33 cellular contexts compared by ENCODE assay signal in the genomic region with DNA sequence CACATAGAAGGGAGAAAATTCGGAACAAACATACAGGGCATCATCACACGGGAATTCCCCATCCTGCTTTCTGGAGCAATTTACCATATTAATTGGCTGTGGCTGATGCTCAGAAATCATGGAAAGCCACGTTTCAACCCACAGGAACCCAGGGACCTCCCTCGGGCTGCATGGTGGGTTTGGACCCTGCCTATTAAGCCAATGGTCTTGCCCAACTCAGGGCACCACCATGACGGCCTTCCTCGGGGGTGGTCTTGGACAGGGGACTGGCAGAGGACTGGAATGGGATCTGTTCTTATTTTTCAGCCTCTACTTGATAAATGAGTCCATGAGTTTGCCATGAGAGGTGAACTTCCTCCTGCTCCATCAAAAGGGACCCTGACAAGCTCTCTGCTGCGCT.
DNase-seq lines count a peak whose midpoint lies in the region; ATAC-seq, FAIRE-seq and TF ChIP-seq lines count a peak whose summit lies in the region.
"Had no signal": no experiment of that assay in that cellular context is flagged by ENCODE, and none has a peak within 500 bp of the region (broad histone marks: within the 10 kb centered on the region; RNA-seq: fewer than 3 reads in every experiment).

No MANE protein-coding gene starts in this region.

- 0 out of 2 replicates have a peak overlapping the region, but pooled peaks have one; percentile 27 for H2BK12ac ChIP-seq in H1 (ENCODE audit: low read depth, low read length)

- no peak overlapping the region for H2AK5ac ChIP-seq in H1 (ENCODE audit: low read depth, low read length)

- H3K14ac ChIP-seq in H1 (ENCODE audit: insufficient read length), result no peak overlapping the region

- no peak for TF ChIP-seq EP300 in H1 (IDR thresholded peaks at IDR 0.05; ENCODE audit: borderline replicate concordance in 1 of 2, low read depth in 2 of 2, low read length in 2 of 2)

- TF ChIP-seq CTCF in WTC11 (IDR thresholded peaks at IDR 0.05) (no peak), H1 (IDR thresholded peaks at IDR 0.05; ENCODE audit: control extremely low read depth in 1 of 3, insufficient read depth in 1 of 3, low read depth in 1 of 3, low read length in 3 of 3) (no peak), glutamatergic neuron (IDR thresholded peaks at IDR 0.05; ENCODE audit: partially characterized antibody, unreplicated experiment) (no peak), kidney (IDR thresholded peaks at IDR 0.05; ENCODE audit: borderline replicate concordance, extremely low read depth, insufficient read depth) (no peak), psoas muscle (IDR thresholded peaks at IDR 0.05) (no peak), colonic mucosa (IDR thresholded peaks at IDR 0.05) (no peak)

- H3K4me3 ChIP-seq in H1 (ENCODE audit: extremely low read depth in 1 of 4, insufficient read depth in 2 of 4, low read depth in 3 of 4, low read length in 4 of 4), result no peak overlapping the region
- no peak overlapping the region for H3K4me3 ChIP-seq in kidney (ENCODE audit: low read length in 2 of 2)
- no peak overlapping the region for H3K4me3 ChIP-seq in psoas muscle
- no peak overlapping the region for H3K4me3 ChIP-seq in colonic mucosa
- H3K4me3 ChIP-seq: A549; BLaER1; BLaER1 treated with 17β-estradiol and CSF1 and Interleukin-3, amounts not matched to agents 10 nM and 100 nM had no signal

- H3K36me3 ChIP-seq in H1 (ENCODE audit: control insufficient read depth in 2 of 4, insufficient read depth in 4 of 4, low read length in 3 of 4) (no peaks in the 10 kb centered on the region), kidney (ENCODE audit: control insufficient read depth in 1 of 2, insufficient read depth in 2 of 2, low read length in 2 of 2) (no peaks in the 10 kb centered on the region), psoas muscle (ENCODE audit: insufficient read depth in 1 of 2, low read depth in 1 of 2) (no peaks in the 10 kb centered on the region), colonic mucosa (no peaks in the 10 kb centered on the region)
- H3K36me3 ChIP-seq: BE2C; BLaER1; BLaER1 treated with 17β-estradiol and CSF1 and Interleukin-3, amounts not matched to agents 10 nM and 100 nM had no signal

- POLR2A ChIA-PET in WTC11 (lab: Charles Lee), result no interaction called here
- POLR2A ChIA-PET in H1 (lab: Charles Lee; ENCODE audit: partially characterized antibody), result no interaction called here

- H2BK15ac ChIP-seq in H1 (ENCODE audit: low read length), result no peak overlapping the region

- H4K20me1 ChIP-seq in H1 (replicated peaks in 1 of 2; ENCODE audit: control insufficient read depth in 1 of 2, insufficient read depth in 2 of 2, low read length in 2 of 2), result peaks cover 2 to 12% of the 10 kb centered on the region in 2 experiments
- H4K20me1 ChIP-seq: BLaER1; BLaER1 treated with 17β-estradiol and CSF1 and Interleukin-3, amounts not matched to agents 10 nM and 100 nM had no signal

- CTCF ChIA-PET in WTC11 (lab: Charles Lee) (interaction anchor here (1.6 kb wide), 1 partner anchor 63 kb away, joined by 4 read pairs; no protein-coding TSS in a partner anchor), H1 (lab: Charles Lee; ENCODE audit: partially characterized antibody) (interaction anchor here (1.5 to 1.7 kb wide), 2 partner anchors 50 to 65 kb away, joined by 3 to 6 read pairs; no protein-coding TSS in a partner anchor)

- DNase-seq in WTC11 (ENCODE audit: low spot score), result no peak
- no peak for DNase-seq in H1 (ENCODE audit: low read depth in 1 of 2, low spot score in 2 of 2)
- no peak for DNase-seq in glutamatergic neuron
- peak; percentile 27 for DNase-seq in kidney
- no peak for DNase-seq in psoas muscle
- no peak for DNase-seq in colonic mucosa
- DNase-seq in T-helper 2 cell treated with Interferon-gamma antibody and Interleukin-4, amounts not matched to agents 5 μg/mL and 100 μg/mL, for 36 hours (ENCODE audit: low spot score), result no peak
- DNase-seq: 8988T; ACHN; AML-193; BE2C; C1 segment of cervical spinal cord; Caco-2; Calu3; CD4-positive, alpha-beta memory T cell; CD4-positive, alpha-beta T cell; CD4-positive, CD25-positive, alpha-beta regulatory T cell; CD8-positive, alpha-beta memory T cell; CD8-positive, alpha-beta T cell; DMS 273 treated with DMSO at 0.1 percent for 48 hours; DMS79; DND-41; EL had no signal

- no peak overlapping the region for H3K27ac ChIP-seq in H1 (ENCODE audit: low read depth, low read length)
- H3K27ac ChIP-seq in kidney (ENCODE audit: low read depth in 2 of 2, low read length in 2 of 2), result no peak overlapping the region
- no peak overlapping the region for H3K27ac ChIP-seq in psoas muscle
- no peak overlapping the region for H3K27ac ChIP-seq in colonic mucosa
- H3K27ac ChIP-seq: 22Rv1; A549; BLaER1; BLaER1 treated with 17β-estradiol and CSF1 and Interleukin-3, amounts not matched to agents 10 nM and 100 nM; C4-2B had no signal

- H3K9me3 Mint-ChIP-seq in WTC11 (no peaks in the 10 kb centered on the region), glutamatergic neuron (ENCODE audit: unreplicated experiment) (peaks cover 13% of the 10 kb centered on the region)
- H3K9me3 Mint-ChIP-seq in T-helper 2 cell treated with Interferon-gamma antibody and Interleukin-4, amounts not matched to agents 5 μg/mL and 100 μg/mL, for 36 hours, result no peaks in the 10 kb centered on the region
- H3K9me3 Mint-ChIP-seq: CD4-positive, alpha-beta memory T cell; CD4-positive, alpha-beta T cell; CD8-positive, alpha-beta memory T cell; CD8-positive, alpha-beta T cell had no signal

- no peak for TF ChIP-seq RAD21 in H1 (IDR thresholded peaks at IDR 0.05 in 1 of 2, conservative IDR thresholded peaks at IDR 0.05 in 1 of 2; ENCODE audit: low read depth in 2 of 2, low read length in 2 of 2)

- no peak overlapping the region for H4K91ac ChIP-seq in H1 (replicated peaks; ENCODE audit: insufficient read length, low read length)

- H4K5ac ChIP-seq in H1 (ENCODE audit: insufficient read length, low read depth, low read length), result no peak overlapping the region

- H3K4me2 ChIP-seq in H1 (ENCODE audit: insufficient read depth in 1 of 2, low read depth in 2 of 2, low read length in 2 of 2), result no peak overlapping the region
- H3K4me2 ChIP-seq: A549 had no signal

- H3K79me1 ChIP-seq in H1 (ENCODE audit: low read depth, low read length), result peaks cover 4% of the 10 kb centered on the region; the same call in 1 of the 2 replicates

- H3K4me1 Mint-ChIP-seq in WTC11 (peaks cover 28% of the 10 kb centered on the region), glutamatergic neuron (ENCODE audit: low read depth, unreplicated experiment) (peaks cover 35% of the 10 kb centered on the region)
- H3K4me1 Mint-ChIP-seq in T-helper 2 cell treated with Interferon-gamma antibody and Interleukin-4, amounts not matched to agents 5 μg/mL and 100 μg/mL, for 36 hours (ENCODE audit: low read depth), result no peaks in the 10 kb centered on the region
- H3K4me1 Mint-ChIP-seq: B cell; CD14-positive monocyte; CD4-positive, CD25-positive, alpha-beta regulatory T cell; CD8-positive, alpha-beta memory T cell had no signal

- no peaks in the 10 kb centered on the region for H3K79me2 ChIP-seq in H1 (ENCODE audit: control insufficient read depth in 1 of 2, insufficient read depth in 2 of 2, low read length in 2 of 2)

- no peak overlapping the region for H3K4ac ChIP-seq in H1 (replicated peaks; ENCODE audit: insufficient read length, low read depth, low read length)

- H3K4me3 Mint-ChIP-seq in WTC11 (no peak overlapping the region), glutamatergic neuron (ENCODE audit: unreplicated experiment) (peak overlapping the region; percentile 32)
- H3K4me3 Mint-ChIP-seq in T-helper 2 cell treated with Interferon-gamma antibody and Interleukin-4, amounts not matched to agents 5 μg/mL and 100 μg/mL, for 36 hours, result no peak overlapping the region
- H3K4me3 Mint-ChIP-seq: B cell; CD14-positive monocyte; CD4-positive, alpha-beta memory T cell; CD4-positive, alpha-beta T cell; CD4-positive, CD25-positive, alpha-beta regulatory T cell; CD8-positive, alpha-beta memory T cell; CD8-positive, alpha-beta T cell had no signal

- H3K27ac Mint-ChIP-seq in WTC11 (peak overlapping the region; percentile 74), glutamatergic neuron (ENCODE audit: unreplicated experiment) (no peak overlapping the region)
- no peak overlapping the region for H3K27ac Mint-ChIP-seq in T-helper 2 cell treated with Interferon-gamma antibody and Interleukin-4, amounts not matched to agents 5 μg/mL and 100 μg/mL, for 36 hours
- H3K27ac Mint-ChIP-seq: B cell; CD14-positive monocyte; CD4-positive, alpha-beta memory T cell; CD4-positive, alpha-beta T cell; CD4-positive, CD25-positive, alpha-beta regulatory T cell; CD8-positive, alpha-beta memory T cell; CD8-positive, alpha-beta T cell had no signal

- H2BK120ac ChIP-seq in H1 (replicated peaks; ENCODE audit: low read depth, low read length), result no peak overlapping the region

- H3K36me3 Mint-ChIP-seq in WTC11, result no peaks in the 10 kb centered on the region
- no peaks in the 10 kb centered on the region for H3K36me3 Mint-ChIP-seq in glutamatergic neuron (ENCODE audit: unreplicated experiment)
- no peaks in the 10 kb centered on the region for H3K36me3 Mint-ChIP-seq in T-helper 2 cell treated with Interferon-gamma antibody and Interleukin-4, amounts not matched to agents 5 μg/mL and 100 μg/mL, for 36 hours (ENCODE audit: low read depth)
- H3K36me3 Mint-ChIP-seq: CD14-positive monocyte; CD4-positive, alpha-beta memory T cell; CD4-positive, CD25-positive, alpha-beta regulatory T cell; CD8-positive, alpha-beta memory T cell; CD8-positive, alpha-beta T cell had no signal

- H3K9me3 ChIP-seq in H1 (ENCODE audit: insufficient read depth in 2 of 2, low read depth in 1 of 2, low read length in 1 of 2) (no peaks in the 10 kb centered on the region), kidney (ENCODE audit: control insufficient read depth in 1 of 2, low read length in 2 of 2) (no peaks in the 10 kb centered on the region), psoas muscle (no peaks in the 10 kb centered on the region), colonic mucosa (no peaks in the 10 kb centered on the region)
- H3K9me3 ChIP-seq: A549; BE2C; BLaER1; BLaER1 treated with 17β-estradiol and CSF1 and Interleukin-3, amounts not matched to agents 10 nM and 100 nM; Caco-2 had no signal

- ATAC-seq in WTC11, result no peak
- ATAC-seq in GM19035 (IDR thresholded peaks at IDR 0.05; ENCODE audit: unreplicated experiment), result no peak
- ATAC-seq in psoas muscle, result no peak
- ATAC-seq: A549; CD8-positive, alpha-beta T cell had no signal

- H3K18ac ChIP-seq in H1 (ENCODE audit: extremely low read depth, low read length), result no peak overlapping the region

- no peak overlapping the region for H2BK5ac ChIP-seq in H1 (ENCODE audit: low read depth, low read length)

- no peak overlapping the region for H2AFZ ChIP-seq in H1 (ENCODE audit: low read length)

- H3K23ac ChIP-seq in H1 (ENCODE audit: insufficient read length), result no peak overlapping the region

- no peaks in the 10 kb centered on the region for H3K27me3 ChIP-seq in H1 (replicated peaks in 1 of 4; ENCODE audit: control insufficient read depth in 3 of 4, extremely low read depth in 1 of 4, insufficient read depth in 3 of 4, low read length in 3 of 4)
- H3K27me3 ChIP-seq in psoas muscle (ENCODE audit: insufficient read depth in 3 of 3, low read length in 2 of 3), result peaks cover 0 to under 1% (median 0%) of the 10 kb centered on the region in 3 donors
- no peaks in the 10 kb centered on the region for H3K27me3 ChIP-seq in colonic mucosa
- H3K27me3 ChIP-seq: BE2C, BLaER1 had no signal

- intact Hi-C loops in kidney (cut with DNase I) (no loop called here), psoas muscle (cut with DNase I) (no loop called here), colonic mucosa (cut with DNase I) (no loop called here)

- FAIRE-seq in H1 (lab: Jason Lieb, UNC) (no peak), kidney (lab: Jason Lieb, UNC) (no peak)
- FAIRE-seq: A204.1, A549, D721Med had no signal

- peaks cover 2% of the 10 kb centered on the region; the same call in 1 of the 2 replicates for H3K23me2 ChIP-seq in H1 (ENCODE audit: low read depth, low read length)

- TF ChIP-seq POLR2A in H1 (IDR thresholded peaks at IDR 0.05; ENCODE audit: control extremely low read depth in 1 of 2, low read depth in 2 of 2, low read length in 2 of 2), result no peak

- no peak overlapping the region for H3K9ac ChIP-seq in H1 (replicated peaks in 1 of 4; ENCODE audit: extremely low read depth in 1 of 4, low read depth in 3 of 4, low read length in 3 of 4)
- H3K9ac ChIP-seq in kidney (ENCODE audit: low read length in 2 of 2), result no peak overlapping the region
- H3K9ac ChIP-seq in colonic mucosa (ENCODE audit: low read depth in 2 of 2, low read length in 2 of 2), result no peak overlapping the region
- H3K9ac ChIP-seq: BLaER1; BLaER1 treated with 17β-estradiol and CSF1 and Interleukin-3, amounts not matched to agents 10 nM and 100 nM had no signal

- H3K4me1 ChIP-seq in H1 (replicated peaks in 1 of 4; ENCODE audit: control insufficient read depth in 3 of 4, insufficient read depth in 4 of 4, low read length in 3 of 4) (peaks cover 3 to 11% (median 7%) of the 10 kb centered on the region in 4 experiments), kidney (ENCODE audit: control insufficient read depth in 1 of 2, insufficient read depth in 1 of 2, low read depth in 1 of 2, low read length in 2 of 2) (peaks cover 0 to 2% of the 10 kb centered on the region in 2 donors), psoas muscle (no peaks in the 10 kb centered on the region), colonic mucosa (no peaks in the 10 kb centered on the region)
- H3K4me1 ChIP-seq: A549, BE2C, Caco-2 had no signal

- no peak overlapping the region for H3K56ac ChIP-seq in H1 (replicated peaks; ENCODE audit: insufficient read length, low read depth, low read length)

- H3K27me3 Mint-ChIP-seq in WTC11 (ENCODE audit: low read depth) (no peaks in the 10 kb centered on the region), glutamatergic neuron (ENCODE audit: unreplicated experiment) (peaks cover 14% of the 10 kb centered on the region)
- no peaks in the 10 kb centered on the region for H3K27me3 Mint-ChIP-seq in T-helper 2 cell treated with Interferon-gamma antibody and Interleukin-4, amounts not matched to agents 5 μg/mL and 100 μg/mL, for 36 hours (ENCODE audit: low read depth)
- H3K27me3 Mint-ChIP-seq: CD4-positive, CD25-positive, alpha-beta regulatory T cell had no signal

- 93% methylated on average over 7 of the region's 7 CpGs; no CpG with 5 or more reads in 1 of the 2 experiments for WGBS in H1 (ENCODE audit: extremely low coverage in 1 of 2, insufficient coverage in 1 of 2, insufficient read length in 1 of 2, insufficient replicate concordance in 2 of 2, low coverage in 1 of 2, low lambda C conversion rate in 2 of 2, missing lambda C conversion rate in 1 of 2), 2 experiments
- 74 to 83% (median 78%) methylated on average over 7 of the region's 7 CpGs for WGBS in psoas muscle, 3 donors

- no peak overlapping the region for H4K8ac ChIP-seq in H1 (ENCODE audit: extremely low read depth, insufficient read depth, low read length)

- no peak overlapping the region for H2BK20ac ChIP-seq in H1 (ENCODE audit: low read length)
